ENCODE assay signal across 1 cellular context in the genomic region with DNA sequence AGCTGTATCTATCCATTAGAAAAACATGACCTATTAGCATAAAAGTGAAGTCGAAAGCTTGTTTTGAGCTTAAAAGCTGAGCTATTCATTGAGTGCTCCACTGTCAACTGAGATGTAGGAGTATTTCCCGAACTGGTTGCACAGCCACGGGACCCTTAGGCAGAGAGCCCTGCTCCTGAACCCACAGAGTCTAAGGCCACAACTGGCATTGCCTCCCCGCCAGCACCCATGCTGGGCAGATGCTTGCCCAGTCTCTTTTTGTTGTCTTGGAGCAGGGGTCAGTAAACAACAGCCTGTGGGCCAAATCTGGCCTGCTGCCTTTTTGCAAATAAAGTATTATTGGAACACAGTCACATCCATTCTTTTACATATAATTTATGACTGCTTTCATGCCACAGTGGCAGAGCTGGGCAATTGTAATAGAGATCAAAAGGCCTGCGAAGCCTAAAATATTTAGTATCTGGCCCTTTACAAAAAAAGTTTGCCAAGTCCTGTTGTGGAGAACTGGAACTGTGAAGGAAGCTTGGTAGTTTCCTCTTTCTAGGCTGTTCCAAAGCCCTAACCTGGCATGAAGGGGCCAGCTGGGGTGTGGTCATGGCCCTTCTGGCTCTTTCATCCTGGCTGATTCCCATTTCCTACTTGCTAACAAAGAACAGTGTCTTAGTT.
TF ChIP-seq lines count a peak whose summit lies in the region.

No MANE protein-coding gene starts in this region.

TF ChIP-seq in H1, 55 proteins besides CTCF, POLR2A, EP300 and RAD21 (continued from another document):
- TF ChIP-seq CEBPB (IDR thresholded peaks at IDR 0.05; ENCODE audit: low read depth, low read length): no peak
